8 cellular contexts compared by ENCODE assay signal in the genomic region with DNA sequence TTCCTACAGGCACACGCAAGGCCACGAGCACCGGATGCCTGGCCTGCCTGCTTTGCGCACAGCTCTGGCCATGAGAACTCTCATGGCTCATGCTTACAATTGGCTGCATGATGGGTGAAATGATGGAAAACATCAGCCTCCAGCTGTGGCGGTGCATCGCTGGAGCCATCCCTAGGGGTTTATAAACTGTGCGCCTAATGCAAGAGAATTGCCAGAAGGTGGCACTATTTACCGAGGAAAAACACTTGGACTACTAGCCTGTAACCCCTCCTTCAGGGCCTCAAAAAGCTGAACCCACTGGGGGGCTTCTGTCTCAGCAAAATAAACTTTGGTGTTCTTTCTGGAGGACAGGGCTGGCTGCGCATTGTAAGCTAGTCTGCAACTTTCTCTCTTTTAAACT. TPM values are rescaled to one million over a fixed set of nuclear protein-coding genes. Genes with fewer than 3 reads are reported as not detected.
DNase-seq lines count a peak whose midpoint lies in the region; ATAC-seq and FAIRE-seq lines count a peak whose summit lies in the region.

No MANE protein-coding gene starts in this region.

- intact Hi-C loops in Right ventricle myocardium inferior (cut with DNase I) (loop anchor here (5.0 kb wide), 1 partner anchor 400 kb away; no protein-coding TSS in a partner anchor), Right ventricle myocardium superior (cut with DNase I) (loop anchor here (10.0 kb wide), 1 partner anchor 403 kb away; no protein-coding TSS in a partner anchor)

- ATAC-seq in Right ventricle myocardium inferior (peak; percentile 39), Right ventricle myocardium superior (ENCODE audit: poor library complexity) (no peak), HG02840 (IDR thresholded peaks at IDR 0.05; ENCODE audit: low FRiP score, unreplicated experiment) (no peak), GM18907 (IDR thresholded peaks at IDR 0.05; ENCODE audit: unreplicated experiment) (no peak)

- FAIRE-seq in urothelium cell line (lab: Jason Lieb, UNC): no peak

- DNase-seq in Right ventricle myocardium inferior (ENCODE audit: missing footprints) (no peak), Right ventricle myocardium superior (no peak), OCI-M1 (lab: John Stamatoyannopoulos, UW) (peak; percentile 24), fibroblast of the conjunctiva (ENCODE audit: low read depth) (peak; percentile 6), urothelium cell line (ENCODE audit: low spot score) (peak; percentile 4), NCI-H524 treated with DMSO at 0.1 percent for 48 hours (lab: John Stamatoyannopoulos, UW) (no peak)

RNA-seq across cellular contexts. Expression of gene PHKA2, which starts 51.9 kb away (rescaled TPM):
- total RNA-seq in Right ventricle myocardium inferior (46.3 TPM), Right ventricle myocardium superior (47.6 TPM)

Comparison
In these comparisons a context has a peak if more than half of its experiments do, and no peak if none do; other contexts are left out.
1. DNase-seq: peak in OCI-M1 (single experiment), fibroblast of the conjunctiva (single experiment) and urothelium cell line (single experiment); none in Right ventricle myocardium inferior (single experiment), Right ventricle myocardium superior (single experiment) and NCI-H524 treated with DMSO at 0.1 percent for 48 hours (single experiment).